ENCODE assay signal across 32 cellular contexts in the genomic region with DNA sequence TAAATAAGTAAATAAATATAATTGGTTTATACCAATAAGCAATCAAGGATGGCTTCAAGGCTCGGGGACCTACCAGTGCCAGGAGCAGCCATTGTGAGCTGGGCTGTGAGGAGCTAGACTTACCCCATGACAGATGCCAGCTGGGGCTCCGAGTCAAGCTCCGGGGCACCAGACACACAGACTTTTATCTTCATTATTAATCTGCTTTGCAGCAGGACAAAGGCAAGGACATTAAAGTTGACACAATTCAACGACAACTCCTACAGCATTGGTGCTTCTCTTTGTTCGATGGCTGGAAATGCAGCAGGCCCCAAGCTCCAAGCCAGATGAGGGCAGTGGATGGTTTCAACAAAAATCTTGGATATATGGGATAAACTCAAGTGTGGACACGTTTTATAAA.
"Had no signal": no experiment of that assay in that cellular context is flagged by ENCODE, and none has a peak within 500 bp of the region (broad histone marks: within the 10 kb centered on the region; RNA-seq: fewer than 3 reads in every experiment).

No MANE protein-coding gene starts in this region.

- H3K36me3 ChIP-seq: adrenal gland, esophagus squamous epithelium, gastroesophageal sphincter, heart right ventricle had no signal

- H3K27me3 ChIP-seq: adrenal gland, body of pancreas, esophagus squamous epithelium, gastroesophageal sphincter, heart right ventricle had no signal

- H3K9me3 ChIP-seq: adrenal gland had no signal

- H3K4me1 ChIP-seq: adrenal gland, body of pancreas, gastroesophageal sphincter, heart right ventricle had no signal

- H3K9me3 Mint-ChIP-seq: activated naive CD4-positive, alpha-beta T cell treated with anti-CD3 and anti-CD28 coated beads, Interleukin-2, amount 50 U/mL, for 24 hours; activated naive CD8-positive, alpha-beta T cell treated with anti-CD3 and anti-CD28 coated beads for 36 hours; activated naive CD8-positive, alpha-beta T cell treated with anti-CD3 and anti-CD28 coated beads, Interleukin-2, amount 50 U/mL, for 24 hours; activated T-helper 1 cell treated with anti-CD3 and anti-CD28 coated beads, Interleukin-12 subunit alpha, Interleukin-12 subunit beta, Interleukin-2, Interleukin-4 antibody, amounts not matched to agents 30 ng/mL and 10 ng/mL and 1 ng/mL, durations not matched to agents 14 hours and 24 hours and 36 hours; activated T-helper 2 cell treated with anti-CD3 and anti-CD28 coated beads, Interferon-gamma antibody, Interleukin-2, Interleukin-4, amounts not matched to agents 10 μg/mL and 5 μg/mL and 100 μg/mL, durations not matched to agents 14 hours and 24 hours and 36 hours; effector memory CD8-positive, alpha-beta T cell; T-helper 2 cell treated with Interferon-gamma antibody and Interleukin-4, amounts not matched to agents 5 μg/mL and 100 μg/mL, for 36 hours had no signal

- H3K27ac Mint-ChIP-seq: activated CD4-positive, alpha-beta memory T cell treated with anti-CD3 and anti-CD28 coated beads for 36 hours; activated CD4-positive, alpha-beta T cell treated with anti-CD3 and anti-CD28 coated beads for 36 hours; activated CD4-positive, alpha-beta T cell treated with anti-CD3 and anti-CD28 coated beads, Interleukin-2, amount 10 ng/mL, durations not matched to agents 24 days and 14 days; activated CD8-positive, alpha-beta memory T cell treated with anti-CD3 and anti-CD28 coated beads, Interleukin-2, amount 10 ng/mL, durations not matched to agents 7 days and 5 days; activated CD8-positive, alpha-beta T cell treated with anti-CD3 and anti-CD28 coated beads, Interleukin-2, amount 10 ng/mL, durations not matched to agents 7 days and 5 days; activated naive CD4-positive, alpha-beta T cell treated with anti-CD3 and anti-CD28 coated beads for 36 hours; activated naive CD4-positive, alpha-beta T cell treated with anti-CD3 and anti-CD28 coated beads, Interleukin-2, amount 50 U/mL, for 24 hours; activated naive CD8-positive, alpha-beta T cell treated with anti-CD3 and anti-CD28 coated beads for 36 hours; activated naive CD8-positive, alpha-beta T cell treated with anti-CD3 and anti-CD28 coated beads, Interleukin-2, amount 50 U/mL, for 24 hours; activated T-helper 1 cell treated with anti-CD3 and anti-CD28 coated beads, Interleukin-12 subunit alpha, Interleukin-12 subunit beta, Interleukin-2, Interleukin-4 antibody, amounts not matched to agents 30 ng/mL and 10 ng/mL and 1 ng/mL, durations not matched to agents 14 hours and 24 hours and 36 hours; activated T-helper 2 cell treated with anti-CD3 and anti-CD28 coated beads, Interferon-gamma antibody, Interleukin-2, Interleukin-4, amounts not matched to agents 10 μg/mL and 5 μg/mL and 100 μg/mL, durations not matched to agents 14 hours and 24 hours and 36 hours; effector memory CD8-positive, alpha-beta T cell; T-helper 17 cell; T-helper 2 cell treated with Interferon-gamma antibody and Interleukin-4, amounts not matched to agents 5 μg/mL and 100 μg/mL, for 36 hours had no signal

- DNase-seq: activated CD4-positive, alpha-beta memory T cell treated with anti-CD3 and anti-CD28 coated beads for 36 hours; activated CD4-positive, alpha-beta T cell treated with anti-CD3 and anti-CD28 coated beads for 36 hours; activated CD4-positive, alpha-beta T cell treated with anti-CD3 and anti-CD28 coated beads, Interleukin-2, amount 10 ng/mL, durations not matched to agents 24 days and 14 days; activated CD4-positive, CD25-positive, alpha-beta regulatory T cell; activated CD4-positive, CD25-positive, alpha-beta regulatory T cell treated with anti-CD3 and anti-CD28 coated beads, Interleukin-2, amount 50 U/mL, for 72 hours; activated CD8-positive, alpha-beta memory T cell treated with anti-CD3 and anti-CD28 coated beads, Interleukin-2, amount 10 ng/mL, durations not matched to agents 7 days and 5 days; activated CD8-positive, alpha-beta memory T cell treated with anti-CD3 and anti-CD28 coated beads, Interleukin-2, amount 50 U/mL, for 4 hours; activated CD8-positive, alpha-beta T cell treated with anti-CD3 and anti-CD28 coated beads, Interleukin-2, amount 10 ng/mL, durations not matched to agents 7 days and 5 days; activated effector memory CD4-positive, alpha-beta T cell treated with anti-CD3 and anti-CD28 coated beads, Interleukin-2, amount 50 U/mL, for 16 hours; activated naive CD4-positive, alpha-beta T cell treated with anti-CD3 and anti-CD28 coated beads for 36 hours; activated naive CD8-positive, alpha-beta T cell treated with anti-CD3 and anti-CD28 coated beads for 36 hours; activated naive CD8-positive, alpha-beta T cell treated with anti-CD3 and anti-CD28 coated beads, Interleukin-2, amount 50 U/mL, for 24 hours; activated T-cell treated with anti-CD3 and anti-CD28 coated beads, Interleukin-2, amount 50 U/mL, for 1 hour; activated T-cell treated with anti-CD3 and anti-CD28 coated beads, Interleukin-2, amount 50 U/mL, for 48 hours; adrenal gland; amygdala; aorta; body of pancreas; caudate nucleus; cortex of kidney; dermis blood vessel endothelial cell; effector CD4-positive, alpha-beta T cell; effector memory CD8-positive, alpha-beta T cell; esophagus squamous epithelium; foreskin melanocyte; heart right ventricle; T-helper 17 cell had no signal

- H3K4me1 Mint-ChIP-seq: activated CD4-positive, alpha-beta T cell treated with anti-CD3 and anti-CD28 coated beads for 36 hours; activated CD4-positive, alpha-beta T cell treated with anti-CD3 and anti-CD28 coated beads, Interleukin-2, amount 10 ng/mL, durations not matched to agents 24 days and 14 days; activated CD8-positive, alpha-beta memory T cell treated with anti-CD3 and anti-CD28 coated beads, Interleukin-2, amount 10 ng/mL, durations not matched to agents 7 days and 5 days; activated naive CD4-positive, alpha-beta T cell treated with anti-CD3 and anti-CD28 coated beads, Interleukin-2, amount 50 U/mL, for 24 hours; activated naive CD8-positive, alpha-beta T cell treated with anti-CD3 and anti-CD28 coated beads for 36 hours; activated naive CD8-positive, alpha-beta T cell treated with anti-CD3 and anti-CD28 coated beads, Interleukin-2, amount 50 U/mL, for 24 hours; T-helper 17 cell had no signal

- H3K36me3 Mint-ChIP-seq: activated CD4-positive, alpha-beta memory T cell treated with anti-CD3 and anti-CD28 coated beads for 36 hours; activated CD8-positive, alpha-beta memory T cell treated with anti-CD3 and anti-CD28 coated beads, Interleukin-2, amount 10 ng/mL, durations not matched to agents 7 days and 5 days; activated naive CD4-positive, alpha-beta T cell treated with anti-CD3 and anti-CD28 coated beads, Interleukin-2, amount 50 U/mL, for 24 hours; activated naive CD8-positive, alpha-beta T cell treated with anti-CD3 and anti-CD28 coated beads for 36 hours had no signal

- H3K4me3 ChIP-seq: adrenal gland, body of pancreas, esophagus squamous epithelium, gastroesophageal sphincter, heart right ventricle had no signal

- H3K27me3 Mint-ChIP-seq: activated CD4-positive, alpha-beta memory T cell treated with anti-CD3 and anti-CD28 coated beads for 36 hours; activated CD4-positive, alpha-beta T cell treated with anti-CD3 and anti-CD28 coated beads for 36 hours; activated CD4-positive, alpha-beta T cell treated with anti-CD3 and anti-CD28 coated beads, Interleukin-2, amount 10 ng/mL, durations not matched to agents 24 days and 14 days; activated naive CD8-positive, alpha-beta T cell treated with anti-CD3 and anti-CD28 coated beads, Interleukin-2, amount 50 U/mL, for 24 hours had no signal

- H3K4me3 Mint-ChIP-seq: activated CD4-positive, alpha-beta memory T cell treated with anti-CD3 and anti-CD28 coated beads for 36 hours; activated CD4-positive, alpha-beta T cell treated with anti-CD3 and anti-CD28 coated beads for 36 hours; activated CD4-positive, alpha-beta T cell treated with anti-CD3 and anti-CD28 coated beads, Interleukin-2, amount 10 ng/mL, durations not matched to agents 24 days and 14 days; activated CD8-positive, alpha-beta memory T cell treated with anti-CD3 and anti-CD28 coated beads, Interleukin-2, amount 10 ng/mL, durations not matched to agents 7 days and 5 days; activated CD8-positive, alpha-beta T cell treated with anti-CD3 and anti-CD28 coated beads, Interleukin-2, amount 10 ng/mL, durations not matched to agents 7 days and 5 days; activated naive CD4-positive, alpha-beta T cell treated with anti-CD3 and anti-CD28 coated beads for 36 hours; activated naive CD4-positive, alpha-beta T cell treated with anti-CD3 and anti-CD28 coated beads, Interleukin-2, amount 50 U/mL, for 24 hours; activated naive CD8-positive, alpha-beta T cell treated with anti-CD3 and anti-CD28 coated beads for 36 hours; activated naive CD8-positive, alpha-beta T cell treated with anti-CD3 and anti-CD28 coated beads, Interleukin-2, amount 50 U/mL, for 24 hours; activated T-helper 1 cell treated with anti-CD3 and anti-CD28 coated beads, Interleukin-12 subunit alpha, Interleukin-12 subunit beta, Interleukin-2, Interleukin-4 antibody, amounts not matched to agents 30 ng/mL and 10 ng/mL and 1 ng/mL, durations not matched to agents 14 hours and 24 hours and 36 hours; effector memory CD8-positive, alpha-beta T cell; T-helper 17 cell; T-helper 2 cell treated with Interferon-gamma antibody and Interleukin-4, amounts not matched to agents 5 μg/mL and 100 μg/mL, for 36 hours had no signal
